Comparison of ENCODE assay signal across 1 cellular context in the genomic region with DNA sequence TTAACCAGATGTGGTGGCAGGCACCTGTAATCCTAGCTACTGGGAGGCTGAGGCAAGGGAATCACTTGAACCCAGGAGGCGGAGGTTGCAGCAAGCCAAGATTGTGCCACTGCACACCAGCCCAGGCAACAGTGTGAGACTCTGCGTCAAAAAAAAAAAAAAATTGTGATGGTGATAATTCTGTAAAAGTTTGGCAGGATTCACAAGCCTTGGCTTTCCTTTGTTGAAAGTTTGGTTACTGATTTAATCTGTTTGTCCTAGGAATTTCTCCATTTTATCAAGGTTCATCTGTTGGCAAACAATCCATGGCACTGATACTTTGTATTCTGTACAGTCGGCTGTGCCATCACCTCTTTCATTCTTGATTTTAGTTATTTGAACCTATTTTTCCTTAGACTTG.
TF ChIP-seq lines count a peak whose summit lies in the region.

No MANE protein-coding gene starts in this region.

TF ChIP-seq in IMR-90, 13 proteins besides CTCF, POLR2A, EP300 and RAD21:
- no peak for TF ChIP-seq BHLHE40 (IDR thresholded peaks at IDR 0.05; ENCODE audit: low read depth, low read length)
- no peak for TF ChIP-seq CEBPB (IDR thresholded peaks at IDR 0.05; ENCODE audit: low read depth, low read length)
- no peak for TF ChIP-seq NFE2L2 (IDR thresholded peaks at IDR 0.05; ENCODE audit: low read depth, low read length)
- TF ChIP-seq FOS (IDR thresholded peaks at IDR 0.05; ENCODE audit: low read depth, low read length): no peak
